15 cellular contexts compared by ENCODE assay signal in genomic region chr19:6219592-6220290, GRCh38.
DNase-seq lines count a peak whose midpoint lies in the region; ATAC-seq and TF ChIP-seq lines count a peak whose summit lies in the region.
"Had no signal": no experiment of that assay in that cellular context is flagged by ENCODE, and none has a peak within 500 bp of the region (broad histone marks: within the 10 kb centered on the region; RNA-seq: fewer than 3 reads in every experiment).

No MANE protein-coding gene starts in this region.

- intact Hi-C loops in heart right ventricle (cut with DNase I), result loop anchor here (2.0 to 10.0 kb wide), 10 partner anchors 43 to 195 kb away; partner anchors contain the start of genes CLPP (in 1 of the 10) and MLLT1 (in 1 of the 10)
- intact Hi-C loops in Right ventricle myocardium superior (cut with DNase I), result loop anchor here (5.0 kb wide), 2 partner anchors 58 to 78 kb away; partner anchors contain the start of gene MLLT1
- intact Hi-C loops in left ventricle myocardium inferior (cut with micrococcal nuclease), result loop anchor here (5.0 kb wide), 1 partner anchor 83 kb away; no protein-coding TSS in a partner anchor
- intact Hi-C loops in psoas muscle (cut with DNase I), result loop anchor here (2.0 to 10.0 kb wide), 4 partner anchors 55 to 205 kb away; partner anchors contain the start of genes CLPP (in 1 of the 2), KHSRP (in 1 of the 2) and MLLT1 (in 1 of the 2)

- no peak overlapping the region for H3K4me3 ChIP-seq in heart right ventricle
- no peak overlapping the region for H3K4me3 ChIP-seq in left ventricle myocardium inferior
- no peak overlapping the region for H3K4me3 ChIP-seq in psoas muscle
- no peak overlapping the region for H3K4me3 ChIP-seq in coronary artery
- H3K4me3 ChIP-seq: upper lobe of right lung had no signal

- peaks cover 0 to 74% (median 11%) of the 10 kb centered on the region in 9 donors for H3K36me3 ChIP-seq in heart right ventricle
- peaks cover 36% of the 10 kb centered on the region for H3K36me3 ChIP-seq in left ventricle myocardium inferior
- H3K36me3 ChIP-seq in psoas muscle (ENCODE audit: insufficient read depth in 1 of 2, low read depth in 1 of 2), result peaks cover 0 to 30% of the 10 kb centered on the region in 2 donors

- ATAC-seq in heart right ventricle, result peak in 1 of 8 donors; percentile 14
- ATAC-seq in Right ventricle myocardium superior (ENCODE audit: poor library complexity), result no peak
- no peak for ATAC-seq in psoas muscle
- ATAC-seq: naive thymus-derived CD4-positive, alpha-beta T cell had no signal

- H3K27me3 ChIP-seq in heart right ventricle, result no peaks in the 10 kb centered on the region
- H3K27me3 ChIP-seq in left ventricle myocardium inferior (ENCODE audit: low read depth), result no peaks in the 10 kb centered on the region
- H3K27me3 ChIP-seq in psoas muscle (ENCODE audit: insufficient read depth in 3 of 3, low read length in 2 of 3), result no peaks in the 10 kb centered on the region
- H3K27me3 ChIP-seq: upper lobe of right lung had no signal

- H3K9me3 ChIP-seq in heart right ventricle (no peaks in the 10 kb centered on the region), left ventricle myocardium inferior (replicated peaks) (no peaks in the 10 kb centered on the region), psoas muscle (no peaks in the 10 kb centered on the region)
- H3K9me3 ChIP-seq: upper lobe of right lung had no signal

- in situ Hi-C loops in KBM-7 (cut with MboI; ENCODE audit: low pct_unique_long_range_greater_than_20kb, low sequenced_read_pairs), result no loop called here

- peak in 1 of 2 donors; percentile 45 for DNase-seq in heart right ventricle
- no peak for DNase-seq in Right ventricle myocardium superior
- no peak for DNase-seq in left ventricle myocardium inferior
- peak in 1 of 2 donors; percentile 62 for DNase-seq in psoas muscle
- no peak for DNase-seq in H4 (ENCODE audit: low spot score)
- DNase-seq in coronary artery (ENCODE audit: low spot score), result no peak
- no peak for DNase-seq in dedifferentiated amniotic fluid mesenchymal stem cell (ENCODE audit: extremely low spot score)
- no peak for DNase-seq in KBM-7
- DNase-seq: activated CD4-positive, CD25-positive, alpha-beta regulatory T cell; amniotic stem cell; erythroblast; naive thymus-derived CD4-positive, alpha-beta T cell; NCI-H1048; SHP77 treated with DMSO at 0.1 percent for 48 hours; upper lobe of right lung had no signal

- no peak for TF ChIP-seq CTCF in heart right ventricle (IDR thresholded peaks at IDR 0.05)
- no peak for TF ChIP-seq CTCF in left ventricle myocardium inferior (IDR thresholded peaks at IDR 0.05; ENCODE audit: borderline replicate concordance)
- no peak for TF ChIP-seq CTCF in psoas muscle (IDR thresholded peaks at IDR 0.05)
- TF ChIP-seq CTCF in coronary artery (IDR thresholded peaks at IDR 0.05), result no peak

- H3K4me1 ChIP-seq in heart right ventricle, result peaks cover 27 to 72% (median 63%) of the 10 kb centered on the region in 9 donors
- peaks cover 77% of the 10 kb centered on the region for H3K4me1 ChIP-seq in left ventricle myocardium inferior
- H3K4me1 ChIP-seq in psoas muscle, result peaks cover 57% of the 10 kb centered on the region

- WGBS in heart right ventricle, 2 donors, result 40 to 56% methylated on average over 24 of the region's 24 CpGs
- WGBS in psoas muscle, 3 donors, result 48 to 50% (median 50%) methylated on average over 20 to 24 of the region's 24 CpGs

- H3K27ac ChIP-seq in heart right ventricle (peak overlapping the region in 9 of 10 donors; percentile 43 to 67 (median 62)), left ventricle myocardium inferior (replicated peaks) (peak overlapping the region; percentile 63), psoas muscle (peak overlapping the region; percentile 56), coronary artery (peak overlapping the region in 1 of 2 donors; percentile 70)
